In genomic region chr16:49161191-49161590, GRCh38 we compare ENCODE assay signal across 7 cellular contexts.
"Had no signal": no experiment of that assay in that cellular context is flagged by ENCODE, and none has a peak within 500 bp of the region (broad histone marks: within the 10 kb centered on the region; RNA-seq: fewer than 3 reads in every experiment).

No MANE protein-coding gene starts in this region.

- H3K27ac Mint-ChIP-seq: IgD-negative memory B cell had no signal

- H3K4me1 Mint-ChIP-seq: IgD-negative memory B cell had no signal

- H3K27me3 Mint-ChIP-seq: IgD-negative memory B cell had no signal

- DNase-seq: IMR-90, KBM-7, KG1 had no signal

- H3K36me3 Mint-ChIP-seq: IgD-negative memory B cell had no signal

- ATAC-seq: HepG2, K562 had no signal

- H3K4me3 ChIP-seq: K562 had no signal

- H3K27ac ChIP-seq: HL-60 had no signal

- H3K4me3 Mint-ChIP-seq: IgD-negative memory B cell had no signal
